ENCODE assay signal across 1 cellular context in the genomic region with DNA sequence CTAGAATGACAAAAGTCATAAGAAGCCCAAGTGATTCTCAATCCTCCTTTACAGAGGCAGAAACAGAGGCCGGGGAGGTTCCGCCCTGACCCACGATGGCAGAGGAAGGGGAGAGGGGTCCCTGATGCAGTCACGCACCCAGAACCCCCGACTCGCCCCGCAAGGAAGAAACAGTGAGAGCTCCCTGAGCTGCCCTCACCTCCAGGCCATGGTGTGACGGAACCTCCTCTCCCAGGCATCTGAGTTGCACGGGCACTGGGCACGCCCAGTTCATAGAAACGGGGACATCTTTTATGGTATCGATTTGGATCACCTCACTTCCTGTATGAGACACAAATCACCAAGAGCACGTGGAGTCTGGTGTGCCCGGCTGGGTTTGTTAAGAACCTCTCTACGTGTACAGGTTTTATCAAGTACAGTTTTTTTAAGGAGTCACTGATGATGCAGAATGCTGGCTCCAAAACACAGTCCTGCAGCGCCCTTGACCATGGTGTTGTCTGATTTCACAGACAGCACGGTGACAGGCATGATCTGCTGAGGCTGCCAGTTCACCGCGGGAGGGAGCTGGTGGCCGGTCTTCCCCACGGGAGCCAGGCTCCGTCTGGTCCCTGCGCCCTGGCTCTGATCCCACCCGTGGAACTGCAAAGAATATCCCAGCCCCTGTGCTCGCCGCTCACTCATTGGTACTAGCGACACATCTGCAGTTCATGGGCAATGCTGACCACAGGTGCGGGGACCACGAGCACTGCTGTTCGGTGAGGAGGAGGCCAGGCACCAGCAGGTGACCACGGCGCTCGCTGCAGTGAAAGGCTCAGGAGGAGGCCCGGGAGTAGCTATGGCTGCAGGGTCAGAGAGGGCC.
TF ChIP-seq lines count a peak whose summit lies in the region.

No MANE protein-coding gene starts in this region.

TF ChIP-seq in HepG2, 621 proteins besides CTCF, POLR2A, EP300 and RAD21 (continued from another document):
- TF ChIP-seq MXD1 (CRISPR knock-in tag; IDR thresholded peaks at IDR 0.05) (no peak), ZNF615 (CRISPR knock-in tag; IDR thresholded peaks at IDR 0.05; ENCODE audit: borderline replicate concordance) (no peak), ZHX2 (IDR thresholded peaks at IDR 0.05; ENCODE audit: low read depth) (no peak), ZHX2 (CRISPR knock-in tag; IDR thresholded peaks at IDR 0.05; ENCODE audit: borderline replicate concordance) (no peak), NFE2 (CRISPR knock-in tag; IDR thresholded peaks at IDR 0.05) (no peak), KLF9 (CRISPR knock-in tag; IDR thresholded peaks at IDR 0.05; ENCODE audit: low read depth) (no peak), ZNF75D (CRISPR knock-in tag; IDR thresholded peaks at IDR 0.05; ENCODE audit: borderline replicate concordance) (no peak), ZNF354B (CRISPR knock-in tag; IDR thresholded peaks at IDR 0.05) (no peak), HIC2 (CRISPR knock-in tag; IDR thresholded peaks at IDR 0.05; ENCODE audit: low read depth) (no peak), POGK (CRISPR knock-in tag; conservative IDR thresholded peaks at IDR 0.05) (no peak), CEBPG (CRISPR knock-in tag; IDR thresholded peaks at IDR 0.05) (no peak), TBP (CRISPR knock-in tag; IDR thresholded peaks at IDR 0.05) (no peak)
- TF ChIP-seq, protein P1, sequence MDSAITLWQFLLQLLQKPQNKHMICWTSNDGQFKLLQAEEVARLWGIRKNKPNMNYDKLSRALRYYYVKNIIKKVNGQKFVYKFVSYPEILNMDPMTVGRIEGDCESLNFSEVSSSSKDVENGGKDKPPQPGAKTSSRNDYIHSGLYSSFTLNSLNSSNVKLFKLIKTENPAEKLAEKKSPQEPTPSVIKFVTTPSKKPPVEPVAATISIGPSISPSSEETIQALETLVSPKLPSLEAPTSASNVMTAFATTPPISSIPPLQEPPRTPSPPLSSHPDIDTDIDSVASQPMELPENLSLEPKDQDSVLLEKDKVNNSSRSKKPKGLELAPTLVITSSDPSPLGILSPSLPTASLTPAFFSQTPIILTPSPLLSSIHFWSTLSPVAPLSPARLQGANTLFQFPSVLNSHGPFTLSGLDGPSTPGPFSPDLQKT (CRISPR knock-in tag; IDR thresholded peaks at IDR 0.05; ENCODE audit: borderline replicate concordance), result no peak
